In the genomic region with DNA sequence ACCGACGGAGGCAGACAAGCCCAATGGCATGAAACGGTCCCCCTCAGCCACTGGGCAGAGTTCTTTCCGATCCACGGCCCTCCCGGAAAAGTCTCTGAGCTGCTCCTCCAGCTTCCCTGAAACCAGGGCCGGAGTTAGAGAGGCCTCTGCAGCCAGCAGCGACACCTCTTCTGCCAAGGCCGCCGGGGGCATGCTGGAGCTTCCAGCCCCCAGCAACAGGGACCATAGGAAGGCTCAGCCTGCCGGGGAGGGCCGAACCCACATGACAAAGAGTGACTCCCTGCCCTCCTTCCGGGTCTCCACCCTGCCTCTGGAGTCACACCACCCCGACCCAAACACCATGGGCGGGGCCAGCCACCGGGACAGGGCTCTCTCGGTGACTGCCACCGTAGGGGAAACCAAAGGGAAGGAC, we compare ENCODE assay signal across 1 cellular context.
TF ChIP-seq lines count a peak whose summit lies in the region.

No MANE protein-coding gene starts in this region.

TF ChIP-seq in WTC11, 78 proteins besides CTCF, POLR2A, EP300 and RAD21 (continued from another document):
- 0 out of 2 replicates have a peak, but pooled peaks have one; percentile 47 for TF ChIP-seq FOXP1 (CRISPR knock-in tag; IDR thresholded peaks at IDR 0.05; ENCODE audit: borderline replicate concordance)
